Comparison of ENCODE assay signal across 8 cellular contexts in the genomic region with DNA sequence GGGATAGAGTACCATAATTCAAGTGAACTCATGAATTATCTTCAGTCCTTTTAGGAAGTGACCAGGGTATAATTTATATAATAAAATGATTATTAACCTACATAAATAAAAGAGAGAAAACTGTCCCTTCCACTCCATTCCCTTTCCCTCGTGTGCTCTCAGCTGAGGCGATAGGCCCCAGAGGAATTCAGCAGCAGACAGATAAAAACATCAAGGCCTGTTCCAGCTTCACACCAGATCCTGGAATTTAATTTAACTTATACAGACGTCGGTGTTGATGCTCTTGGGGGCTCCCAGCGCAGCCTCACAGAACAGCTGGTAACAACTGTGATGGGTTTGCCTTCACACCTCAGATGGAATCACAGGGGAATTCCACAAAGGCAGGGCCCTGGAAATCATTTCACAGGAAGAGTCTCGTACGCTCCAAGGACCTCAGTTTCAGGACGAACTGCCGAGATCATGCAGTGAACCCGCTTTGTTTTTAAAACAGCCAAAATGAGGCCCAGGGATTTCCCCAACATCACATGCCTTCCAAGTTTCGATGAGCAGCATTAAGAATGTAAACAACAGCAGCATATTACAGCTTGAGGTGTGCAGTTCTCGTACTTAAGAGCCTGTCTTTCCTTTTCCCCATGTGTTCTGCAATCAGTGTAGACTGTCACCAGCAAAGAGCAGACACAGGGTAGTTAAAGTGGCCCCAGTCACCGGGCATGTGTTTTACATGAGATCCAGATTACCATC.
DNase-seq lines count a peak whose midpoint lies in the region; ATAC-seq and TF ChIP-seq lines count a peak whose summit lies in the region.

No MANE protein-coding gene starts in this region.

- H3K4me1 ChIP-seq in Caco-2: no peaks in the 10 kb centered on the region

- no peak overlapping the region for H3K4me3 ChIP-seq in Caco-2 (ENCODE audit: low read depth, low read length)

- no peak for TF ChIP-seq CTCF in GM13977 (IDR thresholded peaks at IDR 0.05; ENCODE audit: extremely low read depth, insufficient read depth, missing control alignments)
- TF ChIP-seq CTCF in glutamatergic neuron (IDR thresholded peaks at IDR 0.05; ENCODE audit: partially characterized antibody, unreplicated experiment): no peak
- no peak for TF ChIP-seq CTCF in WTC11 (IDR thresholded peaks at IDR 0.05)
- TF ChIP-seq CTCF in Caco-2 (IDR thresholded peaks at IDR 0.05; ENCODE audit: insufficient read depth in 1 of 2, low read depth in 1 of 2, low read length in 1 of 2, severe bottlenecking in 1 of 2, unreplicated experiment in 1 of 2): no peak

- no peaks in the 10 kb centered on the region for H3K36me3 ChIP-seq in Caco-2 (ENCODE audit: control insufficient read depth, insufficient read depth, low read length)

- H3K36me3 Mint-ChIP-seq in glutamatergic neuron (ENCODE audit: unreplicated experiment) (no peaks in the 10 kb centered on the region), WTC11 (peaks cover 6% of the 10 kb centered on the region), Caco-2 (ENCODE audit: insufficient read depth, unreplicated experiment) (no peaks in the 10 kb centered on the region)

- POLR2A ChIA-PET in WTC11 (lab: Charles Lee): no interaction called here
- POLR2A ChIA-PET in Caco-2 (lab: Charles Lee): no interaction called here

- H3K27me3 Mint-ChIP-seq in glutamatergic neuron (ENCODE audit: unreplicated experiment): peaks cover 13% of the 10 kb centered on the region
- peaks cover 11% of the 10 kb centered on the region for H3K27me3 Mint-ChIP-seq in WTC11 (ENCODE audit: low read depth)
- H3K27me3 Mint-ChIP-seq in Caco-2 (ENCODE audit: insufficient read depth, unreplicated experiment): peaks cover 10% of the 10 kb centered on the region

- no TSS peak for BruUV-seq in Caco-2 (replicated peaks; lab: Mats Ljungman, UMichigan)

- H3K27ac Mint-ChIP-seq in glutamatergic neuron (ENCODE audit: unreplicated experiment): peak overlapping the region; percentile 89
- no peak overlapping the region for H3K27ac Mint-ChIP-seq in WTC11
- H3K27ac Mint-ChIP-seq in Caco-2 (ENCODE audit: unreplicated experiment): no peak overlapping the region

- no peaks in the 10 kb centered on the region for H3K27me3 ChIP-seq in Caco-2 (replicated peaks; ENCODE audit: control insufficient read depth, insufficient read depth, low read length)

- H3K4me3 Mint-ChIP-seq in glutamatergic neuron (ENCODE audit: unreplicated experiment): peak overlapping the region; percentile 44
- no peak overlapping the region for H3K4me3 Mint-ChIP-seq in WTC11
- no peak overlapping the region for H3K4me3 Mint-ChIP-seq in Caco-2 (ENCODE audit: unreplicated experiment)

- CTCF ChIA-PET in WTC11 (lab: Charles Lee): no interaction called here
- CTCF ChIA-PET in Caco-2 (lab: Charles Lee): no interaction called here

- ATAC-seq in GM21576 (IDR thresholded peaks at IDR 0.05; ENCODE audit: unreplicated experiment) (peak; percentile 92), WTC11 (no peak)

- H3K9me3 Mint-ChIP-seq in glutamatergic neuron (ENCODE audit: unreplicated experiment): peaks cover 9% of the 10 kb centered on the region
- peaks cover 11% of the 10 kb centered on the region for H3K9me3 Mint-ChIP-seq in WTC11
- H3K9me3 Mint-ChIP-seq in Caco-2 (ENCODE audit: unreplicated experiment): no peaks in the 10 kb centered on the region

- peaks cover 25% of the 10 kb centered on the region for H3K4me1 Mint-ChIP-seq in glutamatergic neuron (ENCODE audit: low read depth, unreplicated experiment)
- H3K4me1 Mint-ChIP-seq in WTC11: no peaks in the 10 kb centered on the region
- H3K4me1 Mint-ChIP-seq in Caco-2 (ENCODE audit: low read depth, unreplicated experiment): no peaks in the 10 kb centered on the region

- intact Hi-C loops in Caco-2 (cut with micrococcal nuclease; ENCODE audit: unreplicated experiment): no loop called here

- DNase-seq in GM13977 (ENCODE audit: low spot score) (peak; percentile 63), M059J (ENCODE audit: low read depth) (peak; percentile 16), glutamatergic neuron (peak; percentile 33), WTC11 (ENCODE audit: low spot score) (no peak), NCI-H1436 treated with DMSO at 0.1 percent for 48 hours (lab: John Stamatoyannopoulos, UW) (no peak), mesenteric fat pad (ENCODE audit: low spot score) (no peak), Caco-2 (no peak)

- in situ Hi-C loops in GM13977 (cut with MboI; ENCODE audit: low pct_unique_long_range_greater_than_20kb, low sequenced_read_pairs, unreplicated experiment): no loop called here

- H3K9me3 ChIP-seq in Caco-2: no peaks in the 10 kb centered on the region

TF ChIP-seq in WTC11, 78 proteins besides CTCF, POLR2A, EP300 and RAD21:
- TF ChIP-seq TEAD4 (CRISPR knock-in tag; IDR thresholded peaks at IDR 0.05): no peak
- TF ChIP-seq, protein P1, sequence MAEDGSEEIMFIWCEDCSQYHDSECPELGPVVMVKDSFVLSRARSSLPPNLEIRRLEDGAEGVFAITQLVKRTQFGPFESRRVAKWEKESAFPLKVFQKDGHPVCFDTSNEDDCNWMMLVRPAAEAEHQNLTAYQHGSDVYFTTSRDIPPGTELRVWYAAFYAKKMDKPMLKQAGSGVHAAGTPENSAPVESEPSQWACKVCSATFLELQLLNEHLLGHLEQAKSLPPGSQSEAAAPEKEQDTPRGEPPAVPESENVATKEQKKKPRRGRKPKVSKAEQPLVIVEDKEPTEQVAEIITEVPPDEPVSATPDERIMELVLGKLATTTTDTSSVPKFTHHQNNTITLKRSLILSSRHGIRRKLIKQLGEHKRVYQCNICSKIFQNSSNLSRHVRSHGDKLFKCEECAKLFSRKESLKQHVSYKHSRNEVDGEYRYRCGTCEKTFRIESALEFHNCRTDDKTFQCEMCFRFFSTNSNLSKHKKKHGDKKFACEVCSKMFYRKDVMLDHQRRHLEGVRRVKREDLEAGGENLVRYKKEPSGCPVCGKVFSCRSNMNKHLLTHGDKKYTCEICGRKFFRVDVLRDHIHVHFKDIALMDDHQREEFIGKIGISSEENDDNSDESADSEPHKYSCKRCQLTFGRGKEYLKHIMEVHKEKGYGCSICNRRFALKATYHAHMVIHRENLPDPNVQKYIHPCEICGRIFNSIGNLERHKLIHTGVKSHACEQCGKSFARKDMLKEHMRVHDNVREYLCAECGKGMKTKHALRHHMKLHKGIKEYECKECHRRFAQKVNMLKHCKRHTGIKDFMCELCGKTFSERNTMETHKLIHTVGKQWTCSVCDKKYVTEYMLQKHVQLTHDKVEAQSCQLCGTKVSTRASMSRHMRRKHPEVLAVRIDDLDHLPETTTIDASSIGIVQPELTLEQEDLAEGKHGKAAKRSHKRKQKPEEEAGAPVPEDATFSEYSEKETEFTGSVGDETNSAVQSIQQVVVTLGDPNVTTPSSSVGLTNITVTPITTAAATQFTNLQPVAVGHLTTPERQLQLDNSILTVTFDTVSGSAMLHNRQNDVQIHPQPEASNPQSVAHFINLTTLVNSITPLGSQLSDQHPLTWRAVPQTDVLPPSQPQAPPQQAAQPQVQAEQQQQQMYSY (CRISPR knock-in tag; IDR thresholded peaks at IDR 0.05): no peak
- TF ChIP-seq, protein P2, sequence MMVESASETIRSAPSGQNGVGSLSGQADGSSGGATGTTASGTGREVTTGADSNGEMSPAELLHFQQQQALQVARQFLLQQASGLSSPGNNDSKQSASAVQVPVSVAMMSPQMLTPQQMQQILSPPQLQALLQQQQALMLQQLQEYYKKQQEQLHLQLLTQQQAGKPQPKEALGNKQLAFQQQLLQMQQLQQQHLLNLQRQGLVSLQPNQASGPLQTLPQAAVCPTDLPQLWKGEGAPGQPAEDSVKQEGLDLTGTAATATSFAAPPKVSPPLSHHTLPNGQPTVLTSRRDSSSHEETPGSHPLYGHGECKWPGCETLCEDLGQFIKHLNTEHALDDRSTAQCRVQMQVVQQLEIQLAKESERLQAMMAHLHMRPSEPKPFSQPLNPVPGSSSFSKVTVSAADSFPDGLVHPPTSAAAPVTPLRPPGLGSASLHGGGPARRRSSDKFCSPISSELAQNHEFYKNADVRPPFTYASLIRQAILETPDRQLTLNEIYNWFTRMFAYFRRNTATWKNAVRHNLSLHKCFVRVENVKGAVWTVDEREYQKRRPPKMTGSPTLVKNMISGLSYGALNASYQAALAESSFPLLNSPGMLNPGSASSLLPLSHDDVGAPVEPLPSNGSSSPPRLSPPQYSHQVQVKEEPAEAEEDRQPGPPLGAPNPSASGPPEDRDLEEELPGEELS (CRISPR knock-in tag; IDR thresholded peaks at IDR 0.05): no peak
- TF ChIP-seq, protein P3, sequence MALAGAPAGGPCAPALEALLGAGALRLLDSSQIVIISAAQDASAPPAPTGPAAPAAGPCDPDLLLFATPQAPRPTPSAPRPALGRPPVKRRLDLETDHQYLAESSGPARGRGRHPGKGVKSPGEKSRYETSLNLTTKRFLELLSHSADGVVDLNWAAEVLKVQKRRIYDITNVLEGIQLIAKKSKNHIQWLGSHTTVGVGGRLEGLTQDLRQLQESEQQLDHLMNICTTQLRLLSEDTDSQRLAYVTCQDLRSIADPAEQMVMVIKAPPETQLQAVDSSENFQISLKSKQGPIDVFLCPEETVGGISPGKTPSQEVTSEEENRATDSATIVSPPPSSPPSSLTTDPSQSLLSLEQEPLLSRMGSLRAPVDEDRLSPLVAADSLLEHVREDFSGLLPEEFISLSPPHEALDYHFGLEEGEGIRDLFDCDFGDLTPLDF (CRISPR knock-in tag; IDR thresholded peaks at IDR 0.05): no peak

Comparison
In these comparisons a context has a peak if more than half of its experiments do, and no peak if none do; other contexts are left out.
1. DNase-seq: peak in GM13977 (single experiment), M059J (single experiment) and glutamatergic neuron (single experiment); none in WTC11 (single experiment), NCI-H1436 treated with DMSO at 0.1 percent for 48 hours (single experiment), mesenteric fat pad (single experiment) and Caco-2 (0 of 2).